In genomic region chr19:55671054-55671378, GRCh38 we compare ENCODE assay signal across 2 cellular contexts.
A peak's percentile ranks its signal among the peaks of the same experiment; 100 is the strongest.
TF ChIP-seq lines count a peak whose summit lies in the region.

No MANE protein-coding gene starts in this region.

TF ChIP-seq in HepG2, 621 proteins besides CTCF, POLR2A, EP300 and RAD21:
- TF ChIP-seq CCAR2 (optimal IDR thresholded peaks at IDR 0.05; ENCODE audit: low read depth, low read length): no peak
- 0 out of 2 replicates have a peak, but pooled peaks have one; percentile 2 for TF ChIP-seq THAP11 (CRISPR knock-in tag; IDR thresholded peaks at IDR 0.05)

TF ChIP-seq in HEK293T, 16 proteins besides CTCF, POLR2A, EP300 and RAD21:
- TF ChIP-seq ARNT (IDR thresholded peaks at IDR 0.05) (no peak), L3MBTL2 (conservative IDR thresholded peaks at IDR 0.05) (no peak), LEF1 (IDR thresholded peaks at IDR 0.05; ENCODE audit: borderline replicate concordance) (no peak), FOXM1 (IDR thresholded peaks at IDR 0.05; ENCODE audit: borderline replicate concordance) (no peak), CTBP1 (IDR thresholded peaks at IDR 0.05; ENCODE audit: borderline replicate concordance) (no peak), SUZ12 (IDR thresholded peaks at IDR 0.05) (no peak), HDGF (IDR thresholded peaks at IDR 0.05; ENCODE audit: borderline replicate concordance) (no peak), BHLHE40 (IDR thresholded peaks at IDR 0.05; ENCODE audit: borderline replicate concordance) (no peak), FOXK2 (IDR thresholded peaks at IDR 0.05) (no peak), PKNOX1 (IDR thresholded peaks at IDR 0.05) (no peak), ZNF384 (IDR thresholded peaks at IDR 0.05) (no peak), TARDBP (IDR thresholded peaks at IDR 0.05) (no peak), ELF4 (IDR thresholded peaks at IDR 0.05) (no peak), FOXA1 (IDR thresholded peaks at IDR 0.05) (no peak), SP1 (IDR thresholded peaks at IDR 0.05) (no peak), NFRKB (IDR thresholded peaks at IDR 0.05) (no peak)
